11 cellular contexts compared by ENCODE assay signal in genomic region chr20:37803476-37804307, GRCh38.
DNase-seq lines count a peak whose midpoint lies in the region; ATAC-seq, FAIRE-seq and TF ChIP-seq lines count a peak whose summit lies in the region.
"Had no signal": no experiment of that assay in that cellular context is flagged by ENCODE, and none has a peak within 500 bp of the region (broad histone marks: within the 10 kb centered on the region; RNA-seq: fewer than 3 reads in every experiment).

No MANE protein-coding gene starts in this region.

- SMC1A ChIA-PET in GM12878 (lab: Charles Lee; ENCODE audit: uncharacterized antibody, unreplicated experiment) = interaction anchor here (0.6 to 2.7 kb wide), 7 partner anchors 8 to 48 kb away, joined by 3 to 13 read pairs (median 4); no protein-coding TSS in a partner anchor

- H3K36me3 ChIP-seq in DOHH2 (ENCODE audit: control insufficient read depth, low read length) (peaks cover 33% of the 10 kb centered on the region), GM12878 (ENCODE audit: control insufficient read depth in 2 of 2, insufficient read depth in 2 of 2, low read length in 1 of 2) (peaks cover 6% of the 10 kb centered on the region in 2 experiments; a peak in 3 of 4 replicates), osteoblast (ENCODE audit: insufficient read depth, low read length) (no peaks in the 10 kb centered on the region)

- RAD21 ChIA-PET in GM12878 (lab: Charles Lee; ENCODE audit: unreplicated experiment) = interaction anchor here (1.0 to 1.5 kb wide), 4 partner anchors 14 to 109 kb away, joined by 3 to 4 read pairs (median 4); no protein-coding TSS in a partner anchor

- no TSS peak for BruUV-seq in GM12878 (replicated peaks; lab: Mats Ljungman, UMichigan)

- H3K27me3 ChIP-seq in DOHH2 (ENCODE audit: control insufficient read depth, low read length) = no peaks in the 10 kb centered on the region
- H3K27me3 ChIP-seq in GM12878 (replicated peaks in 1 of 2; ENCODE audit: control insufficient read depth in 2 of 2, insufficient read depth in 2 of 2, low read length in 1 of 2) = no peaks in the 10 kb centered on the region
- H3K27me3 ChIP-seq in osteoblast (ENCODE audit: insufficient read depth, low read length) = no peaks in the 10 kb centered on the region

- H3K9ac ChIP-seq in GM12878 (ENCODE audit: control insufficient read depth, insufficient read depth, low read length) = peak overlapping the region; percentile 30; the same call in 1 of the 2 replicates

- H3K79me2 ChIP-seq in DOHH2 (ENCODE audit: control insufficient read depth, low read length) (no peaks in the 10 kb centered on the region), GM12878 (ENCODE audit: control insufficient read depth, insufficient read depth, low read length) (no peaks in the 10 kb centered on the region), osteoblast (ENCODE audit: insufficient read depth, low read length) (no peaks in the 10 kb centered on the region)

- H3K27ac Mint-ChIP-seq in IgD-negative memory B cell = peak overlapping the region; percentile 85 to 96 (median 95)

- intact Hi-C loops in GM12878 (cut with micrococcal nuclease; ENCODE audit: unreplicated experiment) = loop anchor here (2.0 to 5.0 kb wide), 2 partner anchors 19 to 189 kb away; no protein-coding TSS in a partner anchor

- H3K4me2 ChIP-seq in DOHH2 (ENCODE audit: low read length) = peak overlapping the region; percentile 90
- H3K4me2 ChIP-seq in GM12878 (ENCODE audit: control insufficient read depth, insufficient read depth) = peak overlapping the region; percentile 65
- H3K4me2 ChIP-seq in osteoblast (ENCODE audit: insufficient read depth, low read length) = no peak overlapping the region

- H2AFZ ChIP-seq in GM12878 (ENCODE audit: control insufficient read depth, low read depth, low read length) = no peak overlapping the region
- H2AFZ ChIP-seq in osteoblast (ENCODE audit: low read length) = no peak overlapping the region

- H3K9me3 Mint-ChIP-seq in IgD-negative memory B cell = no peaks in the 10 kb centered on the region

- TF ChIP-seq EP300 in GM12878 (IDR thresholded peaks at IDR 0.05; ENCODE audit: borderline replicate concordance in 1 of 2, control insufficient read depth in 1 of 2, low read depth in 2 of 2, low read length in 2 of 2) = peak; percentile 29 to 53; a peak in 2 of 4 replicates

- POLR2A ChIA-PET in GM12878 (lab: Charles Lee) = no interaction called here

- no peaks in the 10 kb centered on the region for H3K9me3 ChIP-seq in DOHH2 (ENCODE audit: control insufficient read depth, insufficient read depth, low read length)
- H3K9me3 ChIP-seq in GM12878 (replicated peaks; ENCODE audit: control insufficient read depth, insufficient read depth, low read length) = no peaks in the 10 kb centered on the region
- H3K9me3 ChIP-seq in osteoblast (ENCODE audit: low read depth, low read length) = no peaks in the 10 kb centered on the region
- H3K9me3 ChIP-seq: thoracic aorta had no signal

- H3K36me3 Mint-ChIP-seq in IgD-negative memory B cell = peaks cover 8% of the 10 kb centered on the region

- H3K27ac ChIP-seq in DOHH2 (ENCODE audit: low read depth, low read length) (peak overlapping the region; percentile 93), GM12878 (ENCODE audit: control insufficient read depth, insufficient read depth) (peak overlapping the region; percentile 63), osteoblast (ENCODE audit: low read depth, low read length) (no peak overlapping the region)
- H3K27ac ChIP-seq: thoracic aorta had no signal

- FAIRE-seq in GM12878 (lab: Jason Lieb, UNC) = peak; percentile 65

- H3F3A ChIP-seq in DOHH2 (ENCODE audit: control insufficient read depth, insufficient read depth) = peaks cover 4% of the 10 kb centered on the region; the same call in 1 of the 2 replicates

- no peaks in the 10 kb centered on the region for H3K27me3 Mint-ChIP-seq in IgD-negative memory B cell

- no peak for TF ChIP-seq RAD21 in GM12878 (IDR thresholded peaks at IDR 0.05; ENCODE audit: insufficient read depth, low read depth, low read length)

- 30% methylated on average over 7 of the region's 7 CpGs for WGBS in GM12878 (ENCODE audit: insufficient coverage, insufficient replicate concordance, low lambda C conversion rate, missing lambda C conversion rate)

- H3K4me3 ChIP-seq in DOHH2 (ENCODE audit: low read length) (peak overlapping the region; percentile 66), GM12878 (peak overlapping the region; percentile 28; the same call in 1 of the 2 replicates), osteoblast (ENCODE audit: insufficient read depth, low read length) (no peak overlapping the region)
- H3K4me3 ChIP-seq: thoracic aorta had no signal

- TF ChIP-seq POLR2A in GM12878 (IDR thresholded peaks at IDR 0.05; ENCODE audit: low read depth, low read length) = no peak

- H3K4me1 Mint-ChIP-seq in IgD-negative memory B cell = peaks cover 53 to 63% (median 58%) of the 10 kb centered on the region in 3 donors

- CTCF ChIA-PET in GM12878 (lab: Yijun Ruan, JAX) = interaction anchor here (1.1 to 1.6 kb wide), 3 partner anchors 11 to 190 kb away, joined by 3 read pairs; no protein-coding TSS in a partner anchor

- DNase-seq in GM12878 (ENCODE audit: low read depth, low spot score) (peak; percentile 67), HK-2 (ENCODE audit: unreplicated experiment) (no peak), osteoblast (ENCODE audit: insufficient read length, low spot score, missing footprints) (no peak), epidermal melanocyte (ENCODE audit: insufficient read length, low spot score) (no peak)
- DNase-seq: activated naive CD4-positive, alpha-beta T cell treated with Interleukin-2 at 50 U/mL for 16 hours; left ventricle myocardium superior had no signal

- TF ChIP-seq CTCF in DOHH2 (IDR thresholded peaks at IDR 0.05; ENCODE audit: low read depth, low read length, poor library complexity, severe bottlenecking) = no peak
- TF ChIP-seq CTCF in GM12878 (IDR thresholded peaks at IDR 0.05 in 2 of 3, conservative IDR thresholded peaks at IDR 0.05 in 1 of 3; ENCODE audit: control insufficient read depth in 2 of 3, extremely low read depth in 1 of 3, insufficient read depth in 1 of 3, low read depth in 3 of 3, low read length in 3 of 3) = no peak
- TF ChIP-seq CTCF in osteoblast (IDR thresholded peaks at IDR 0.05; ENCODE audit: extremely low read depth, low read depth, low read length) = no peak

- peak; percentile 50 for ATAC-seq in GM21515 (IDR thresholded peaks at IDR 0.05; ENCODE audit: unreplicated experiment)
- peak; percentile 87 for ATAC-seq in GM12878
- ATAC-seq in HG03025 (IDR thresholded peaks at IDR 0.05; ENCODE audit: low FRiP score, unreplicated experiment) = no peak

- H4K20me1 ChIP-seq in DOHH2 (ENCODE audit: control insufficient read depth, insufficient read depth, low read depth, low read length) (no peaks in the 10 kb centered on the region), GM12878 (ENCODE audit: control insufficient read depth, insufficient read depth) (no peaks in the 10 kb centered on the region), osteoblast (ENCODE audit: insufficient read depth, low read length) (no peaks in the 10 kb centered on the region)

- H3K4me1 ChIP-seq in DOHH2 (ENCODE audit: control insufficient read depth, low read length) (peaks cover 48% of the 10 kb centered on the region), GM12878 (ENCODE audit: control insufficient read depth, insufficient read depth, low read length) (peaks cover 37% of the 10 kb centered on the region), osteoblast (ENCODE audit: insufficient read depth, low read length) (no peaks in the 10 kb centered on the region)

- H3K9me2 ChIP-seq in DOHH2 (replicated peaks; ENCODE audit: control insufficient read depth, low read length) = no peaks in the 10 kb centered on the region

- peak overlapping the region; percentile 76 to 96 (median 82) for H3K4me3 Mint-ChIP-seq in IgD-negative memory B cell

- in situ Hi-C loops in GM12878 (cut with MboI) = no loop called here

TF ChIP-seq in GM12878, 131 proteins besides CTCF, POLR2A, EP300 and RAD21 (continues in another document):
- no peak for TF ChIP-seq CHD2 (IDR thresholded peaks at IDR 0.05; ENCODE audit: borderline replicate concordance, low read depth, low read length)
- TF ChIP-seq PAX8 (IDR thresholded peaks at IDR 0.05) = no peak
- TF ChIP-seq SREBF1 (IDR thresholded peaks at IDR 0.05; ENCODE audit: low read length) = no peak
- TF ChIP-seq RAD51 (IDR thresholded peaks at IDR 0.05) = no peak
- no peak for TF ChIP-seq TCF3 (IDR thresholded peaks at IDR 0.05; ENCODE audit: borderline replicate concordance, insufficient read depth, low read depth, low read length)
- no peak for TF ChIP-seq SKIL (IDR thresholded peaks at IDR 0.05; ENCODE audit: low read depth, poor library complexity, severe bottlenecking)
- TF ChIP-seq RB1 (IDR thresholded peaks at IDR 0.05; ENCODE audit: borderline replicate concordance) = no peak
- TF ChIP-seq MLLT1 (IDR thresholded peaks at IDR 0.05) = no peak
- no peak for TF ChIP-seq STAT3 (IDR thresholded peaks at IDR 0.05; ENCODE audit: low read depth, low read length)
- no peak for TF ChIP-seq TAF1 (IDR thresholded peaks at IDR 0.05; ENCODE audit: borderline replicate concordance, low read depth, low read length)
